In genomic region chr5:127564002-127564769, GRCh38 we compare ENCODE assay signal across 8 cellular contexts. TPM values are rescaled to one million over a fixed set of nuclear protein-coding genes. Genes with fewer than 3 reads are reported as not detected.
DNase-seq lines count a peak whose midpoint lies in the region; ATAC-seq and TF ChIP-seq lines count a peak whose summit lies in the region.

No MANE protein-coding gene starts in this region.

- DNase-seq in DMS 273 (lab: John Stamatoyannopoulos, UW; ENCODE audit: unreplicated experiment) (peak; percentile 85), NCI-H526 (lab: John Stamatoyannopoulos, UW) (peak; percentile 24 to 58), fibroblast of the conjunctiva (ENCODE audit: low read depth) (peak; percentile 65), osteocyte (ENCODE audit: extremely low spot score, unreplicated experiment) (no peak), GM19238 (ENCODE audit: insufficient read length, low spot score) (no peak)
- peak; percentile 38 for DNase-seq in activated CD4-positive, alpha-beta memory T cell treated with anti-CD3 and anti-CD28 coated beads for 36 hours

- H3K27me3 Mint-ChIP-seq in activated CD4-positive, alpha-beta memory T cell treated with anti-CD3 and anti-CD28 coated beads for 36 hours = peaks cover 26% of the 10 kb centered on the region
- peaks cover 39% of the 10 kb centered on the region for H3K27me3 Mint-ChIP-seq in osteocyte (ENCODE audit: unreplicated experiment)

- CTCF ChIA-PET in activated CD4-positive, alpha-beta memory T cell treated with anti-CD3 and anti-CD28 coated beads for 36 hours (lab: Charles Lee) = interaction anchor here (0.6 to 2.0 kb wide), 18 partner anchors 11 to 935 kb away, joined by 3 to 13 read pairs (median 3); no protein-coding TSS in a partner anchor

- TF ChIP-seq CTCF in osteocyte (IDR thresholded peaks at IDR 0.05) = peak; percentile 79

- no peak overlapping the region for H3K4me3 Mint-ChIP-seq in activated CD4-positive, alpha-beta memory T cell treated with anti-CD3 and anti-CD28 coated beads for 36 hours
- H3K4me3 Mint-ChIP-seq in osteocyte (ENCODE audit: unreplicated experiment) = no peak overlapping the region

- peaks cover 5% of the 10 kb centered on the region for H3K4me1 Mint-ChIP-seq in activated CD4-positive, alpha-beta memory T cell treated with anti-CD3 and anti-CD28 coated beads for 36 hours (ENCODE audit: low read depth)
- H3K4me1 Mint-ChIP-seq in osteocyte (ENCODE audit: unreplicated experiment) = peaks cover 1% of the 10 kb centered on the region

- H3K27ac Mint-ChIP-seq in activated CD4-positive, alpha-beta memory T cell treated with anti-CD3 and anti-CD28 coated beads for 36 hours = no peak overlapping the region
- no peak overlapping the region for H3K27ac Mint-ChIP-seq in osteocyte (ENCODE audit: unreplicated experiment)

- no peaks in the 10 kb centered on the region for H3K36me3 Mint-ChIP-seq in activated CD4-positive, alpha-beta memory T cell treated with anti-CD3 and anti-CD28 coated beads for 36 hours
- peaks cover 2% of the 10 kb centered on the region for H3K36me3 Mint-ChIP-seq in osteocyte (ENCODE audit: unreplicated experiment)

- peak; percentile 45 for ATAC-seq in GM19372 (IDR thresholded peaks at IDR 0.05; ENCODE audit: low read depth, unreplicated experiment)
- ATAC-seq in HG03432 (IDR thresholded peaks at IDR 0.05; ENCODE audit: unreplicated experiment) = peak; percentile 44

- POLR2A ChIA-PET in activated CD4-positive, alpha-beta memory T cell treated with anti-CD3 and anti-CD28 coated beads for 36 hours (lab: Charles Lee) = interaction anchor here (0.6 kb wide), 1 partner anchor 1110 kb away, joined by 3 read pairs; no protein-coding TSS in a partner anchor

- no peaks in the 10 kb centered on the region for H3K9me3 Mint-ChIP-seq in activated CD4-positive, alpha-beta memory T cell treated with anti-CD3 and anti-CD28 coated beads for 36 hours
- no peaks in the 10 kb centered on the region for H3K9me3 Mint-ChIP-seq in osteocyte (ENCODE audit: unreplicated experiment)

- intact Hi-C loops in activated CD4-positive, alpha-beta memory T cell treated with anti-CD3 and anti-CD28 coated beads for 36 hours (cut with micrococcal nuclease) = loop anchor here (1.0 to 10.0 kb wide), 6 partner anchors 193 to 1283 kb away; partner anchors contain the start of gene SLC12A2

RNA-seq across cellular contexts. Expression of gene PRRC1, which starts 46.7 kb away (rescaled TPM):
- total RNA-seq in activated CD4-positive, alpha-beta memory T cell treated with anti-CD3 and anti-CD28 coated beads for 36 hours = 10 to 100 TPM; 39.4 to 44.0 TPM
- total RNA-seq in osteocyte = 97.1 and 103 TPM in 2 replicates

Comparison
In these comparisons a context has a peak if more than half of its experiments do, and no peak if none do; other contexts are left out.
1. DNase-seq: peak in DMS 273 (single experiment), NCI-H526 (2 of 2), activated CD4-positive, alpha-beta memory T cell treated with anti-CD3 and anti-CD28 coated beads for 36 hours (single experiment) and fibroblast of the conjunctiva (single experiment); none in osteocyte (single experiment) and GM19238 (single experiment).